8 cellular contexts compared by ENCODE assay signal in the genomic region with DNA sequence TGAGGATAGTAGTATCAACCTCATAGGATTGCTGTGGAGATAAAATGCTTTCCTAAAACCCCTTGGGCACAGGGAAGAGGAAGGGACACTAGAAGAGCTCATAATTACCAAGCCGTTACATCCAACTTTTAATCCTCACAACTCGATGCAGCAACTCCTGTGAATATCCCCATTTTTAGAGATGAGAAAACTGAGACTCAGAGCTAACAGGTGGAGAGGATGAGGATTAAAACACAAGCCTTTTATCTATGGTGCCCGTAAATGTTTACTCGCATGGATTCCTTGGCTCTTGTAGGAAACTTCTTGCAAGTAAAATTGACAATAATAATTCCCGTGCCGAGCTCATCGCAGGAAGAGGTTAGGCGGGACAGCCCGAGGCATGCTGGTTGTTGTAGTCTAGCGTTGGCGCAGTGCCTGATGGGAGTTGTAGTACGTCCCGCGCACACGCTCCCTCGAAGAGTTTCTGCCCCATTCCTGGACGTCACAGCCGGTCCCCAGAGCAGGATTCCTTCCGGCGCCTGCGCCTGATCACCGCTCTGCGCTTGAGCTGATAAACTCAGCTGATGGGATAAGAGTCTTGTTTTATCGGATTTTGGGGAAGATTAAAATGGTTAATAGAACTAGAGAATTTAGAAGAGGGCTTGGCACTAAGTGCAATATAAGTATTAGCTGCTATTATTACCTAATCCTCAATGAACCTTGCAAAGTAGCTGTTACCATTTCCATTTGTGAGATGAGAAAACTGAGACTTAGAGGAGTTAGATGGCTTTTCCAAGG. TPM values are rescaled to one million over a fixed set of nuclear protein-coding genes. Genes with fewer than 3 reads are reported as not detected.
DNase-seq lines count a peak whose midpoint lies in the region; ATAC-seq, FAIRE-seq and TF ChIP-seq lines count a peak whose summit lies in the region.

No MANE protein-coding gene starts in this region.

- H3K27ac ChIP-seq in iPS DF 6.9 (ENCODE audit: low read length) (no peak overlapping the region), gastrocnemius medialis (peak overlapping the region; percentile 80 to 98 (median 88))

- H3K27ac Mint-ChIP-seq in brain = peak overlapping the region; percentile 88 to 96 (median 94)

- TF ChIP-seq POLR2A in GM18526 (IDR thresholded peaks at IDR 0.05; ENCODE audit: extremely low read depth, insufficient read length) (peak; percentile 82), gastrocnemius medialis (IDR thresholded peaks at IDR 0.05) (peak; percentile 45 to 51)

- peak; percentile 60 for ATAC-seq in HG03064 (IDR thresholded peaks at IDR 0.05; ENCODE audit: low read depth, unreplicated experiment)
- peak; percentile 85 to 87 for ATAC-seq in gastrocnemius medialis

- DNase-seq in A172 (ENCODE audit: low spot score) (peak; percentile 97), NCI-H2107 (lab: John Stamatoyannopoulos, UW) (peak; percentile 97), iPS DF 6.9 (ENCODE audit: low read depth, low spot score) (peak; percentile 91), gastrocnemius medialis (peak; percentile 97)

- in situ Hi-C loops in gastrocnemius medialis (cut with MboI; ENCODE audit: low sequenced_read_pairs in 4 of 4) = loop anchor here in 1 of 4 donors (5.0 kb wide), 1 partner anchor 52 kb away; no protein-coding TSS in a partner anchor

- no peaks in the 10 kb centered on the region for H3K36me3 ChIP-seq in iPS DF 6.9 (ENCODE audit: control insufficient read depth, insufficient read depth, low read length)
- H3K36me3 ChIP-seq in gastrocnemius medialis = no peaks in the 10 kb centered on the region

- intact Hi-C loops in gastrocnemius medialis (cut with DNase I; ENCODE audit: low total_unique reads) = loop anchor here (10.0 kb wide), 2 partner anchors 179 to 349 kb away; no protein-coding TSS in a partner anchor

- WGBS in iPS DF 6.9 (ENCODE audit: insufficient coverage, insufficient read length) = no CpG with 5 or more reads among the region's 24 CpGs

- H3K4me1 ChIP-seq in iPS DF 6.9 (ENCODE audit: control insufficient read depth, insufficient read depth, low read length) (peaks cover 3% of the 10 kb centered on the region), gastrocnemius medialis (peaks cover 37 to 40% of the 10 kb centered on the region in 2 donors)

- H3K27me3 ChIP-seq in iPS DF 6.9 (ENCODE audit: control insufficient read depth, insufficient read depth, low read length) (no peaks in the 10 kb centered on the region), gastrocnemius medialis (no peaks in the 10 kb centered on the region)

- FAIRE-seq in TTC549 (lab: Jason Lieb, UNC) = peak; percentile 73

- TF ChIP-seq CTCF in brain (conservative IDR thresholded peaks at IDR 0.05) (no peak), gastrocnemius medialis (IDR thresholded peaks at IDR 0.05 in 4 of 5, conservative IDR thresholded peaks at IDR 0.05 in 1 of 5) (no peak)

- H3K4me3 ChIP-seq in iPS DF 6.9 (ENCODE audit: low read length) (peak overlapping the region; percentile 58; the same call in 1 of the 2 replicates), gastrocnemius medialis (peak overlapping the region; percentile 55 to 63 (median 59))

- no peaks in the 10 kb centered on the region for H3K9me3 Mint-ChIP-seq in brain

- H3K36me3 Mint-ChIP-seq in brain = peaks cover 5% of the 10 kb centered on the region

- no peaks in the 10 kb centered on the region for H3K27me3 Mint-ChIP-seq in brain

- peak overlapping the region; percentile 88 to 98 (median 95) for H3K4me3 Mint-ChIP-seq in brain

- H3K9me3 ChIP-seq in iPS DF 6.9 (ENCODE audit: control insufficient read depth, insufficient read depth, low read length) = no peaks in the 10 kb centered on the region
- no peaks in the 10 kb centered on the region for H3K9me3 ChIP-seq in gastrocnemius medialis

- H3K4me1 Mint-ChIP-seq in brain = peaks cover 52% of the 10 kb centered on the region

RNA-seq across cellular contexts. Expression of gene UBE2V1, which starts 2.8 kb away (rescaled TPM):
- 58.9 and 59.1 TPM in 2 replicates for total RNA-seq in A172 (2014; rRNA removed; shearing (Covaris generic))
- polyA plus RNA-seq in brain (ENCODE audit: insufficient read depth, low read depth, low replicate concordance) = 166 TPM
- 10 to 100 TPM; 37.6 to 58.5 (median 46.9) TPM for total RNA-seq in gastrocnemius medialis

RNA-seq across cellular contexts. Expression of gene PEDS1, which starts 37.7 kb away (rescaled TPM):
- total RNA-seq in A172 (2014; rRNA removed; shearing (Covaris generic)) = 46.3 and 48.7 TPM in 2 replicates
- polyA plus RNA-seq in brain (ENCODE audit: insufficient read depth, low read depth, low replicate concordance) = 45.1 TPM
- total RNA-seq in gastrocnemius medialis = 10 to 100 TPM; 33.2 to 77.9 (median 38.2) TPM
